ENCODE assay signal across 20 cellular contexts in genomic region chr17:12536021-12536420, GRCh38.
DNase-seq lines count a peak whose midpoint lies in the region; ATAC-seq and TF ChIP-seq lines count a peak whose summit lies in the region.
"Had no signal": no experiment of that assay in that cellular context is flagged by ENCODE, and none has a peak within 500 bp of the region (broad histone marks: within the 10 kb centered on the region; RNA-seq: fewer than 3 reads in every experiment).

No MANE protein-coding gene starts in this region.

- no peak overlapping the region for H3K4me2 ChIP-seq in hepatocyte
- H3K4me2 ChIP-seq: A549, KMS-11 had no signal

- H4K20me1 ChIP-seq in hepatocyte (ENCODE audit: insufficient read depth, poor library complexity, severe bottlenecking): no peaks in the 10 kb centered on the region

- no peaks in the 10 kb centered on the region for H3K27me3 ChIP-seq in RWPE2 (ENCODE audit: insufficient read depth, poor library complexity, severe bottlenecking)
- no peaks in the 10 kb centered on the region for H3K27me3 ChIP-seq in hepatocyte
- H3K27me3 ChIP-seq in stomach: no peaks in the 10 kb centered on the region
- H3K27me3 ChIP-seq: BE2C, Peyer's patch, SJSA1 had no signal

- H3K27ac Mint-ChIP-seq in WTC11: no peak overlapping the region

- H3K9me2 ChIP-seq in hepatocyte (replicated peaks; ENCODE audit: insufficient read depth): no peaks in the 10 kb centered on the region

- H3K79me2 ChIP-seq in hepatocyte: no peaks in the 10 kb centered on the region

- 0 out of 2 replicates have a peak, but pooled peaks cover 2% of the 10 kb centered on the region for H3K9me3 Mint-ChIP-seq in WTC11

- H3K27me3 Mint-ChIP-seq in WTC11 (ENCODE audit: low read depth): no peaks in the 10 kb centered on the region

- H3K27ac ChIP-seq in RWPE2 (ENCODE audit: poor library complexity, severe bottlenecking) (peak overlapping the region; percentile 60), hepatocyte (peak overlapping the region; percentile 71), stomach (peak overlapping the region; percentile 47 to 69 (median 58))
- H3K27ac ChIP-seq: A549, KMS-11, Peyer's patch, SJSA1 had no signal

- ATAC-seq in RWPE2 (ENCODE audit: low read depth): peak; percentile 49; the same call in 2 of the 3 replicates
- ATAC-seq in mucosa of descending colon: peak; percentile 69
- ATAC-seq in HG02571 (IDR thresholded peaks at IDR 0.05; ENCODE audit: unreplicated experiment): no peak
- no peak for ATAC-seq in WTC11

- H3K9me3 ChIP-seq in RWPE2 (ENCODE audit: severe bottlenecking) (peaks cover 2% of the 10 kb centered on the region), hepatocyte (ENCODE audit: low read depth) (no peaks in the 10 kb centered on the region), mucosa of descending colon (no peaks in the 10 kb centered on the region), stomach (no peaks in the 10 kb centered on the region)
- H3K9me3 ChIP-seq: A549, BE2C, Peyer's patch, SJSA1 had no signal

- peaks cover 9% of the 10 kb centered on the region for H3K4me1 ChIP-seq in RWPE2 (ENCODE audit: insufficient read depth, poor library complexity, severe bottlenecking)
- H3K4me1 ChIP-seq in hepatocyte (ENCODE audit: insufficient read depth): no peaks in the 10 kb centered on the region
- no peaks in the 10 kb centered on the region for H3K4me1 ChIP-seq in mucosa of descending colon (ENCODE audit: low read depth)
- peaks cover 3 to 24% (median 12%) of the 10 kb centered on the region in 4 donors for H3K4me1 ChIP-seq in stomach
- H3K4me1 ChIP-seq: BE2C, Peyer's patch had no signal

- no peak for TF ChIP-seq EP300 in stomach (IDR thresholded peaks at IDR 0.05)

- H3K4me3 Mint-ChIP-seq in WTC11: no peak overlapping the region

- peaks cover 19% of the 10 kb centered on the region for H3K4me1 Mint-ChIP-seq in WTC11

- H3K36me3 Mint-ChIP-seq in WTC11: no peaks in the 10 kb centered on the region

- intact Hi-C loops in mucosa of descending colon (cut with DNase I, micrococcal nuclease) (no loop called here), stomach (cut with DNase I; ENCODE audit: low total_unique reads) (no loop called here)

- TF ChIP-seq CTCF in RWPE2 (IDR thresholded peaks at IDR 0.05; ENCODE audit: poor library complexity, severe bottlenecking) (no peak), hepatocyte (IDR thresholded peaks at IDR 0.05; ENCODE audit: poor library complexity) (no peak), mucosa of descending colon (IDR thresholded peaks at IDR 0.05) (no peak), stomach (IDR thresholded peaks at IDR 0.05) (no peak), WTC11 (IDR thresholded peaks at IDR 0.05) (no peak)

- no peak overlapping the region for H2AFZ ChIP-seq in hepatocyte

- H3K36me3 ChIP-seq in RWPE2 (ENCODE audit: low read depth): no peaks in the 10 kb centered on the region
- H3K36me3 ChIP-seq in hepatocyte (replicated peaks; ENCODE audit: insufficient read depth, low read depth): no peaks in the 10 kb centered on the region
- no peaks in the 10 kb centered on the region for H3K36me3 ChIP-seq in mucosa of descending colon (ENCODE audit: low read depth)
- no peaks in the 10 kb centered on the region for H3K36me3 ChIP-seq in stomach
- H3K36me3 ChIP-seq: BE2C, Peyer's patch, SJSA1 had no signal

- DNase-seq in RWPE2 (ENCODE audit: low spot score) (no peak), hepatocyte (ENCODE audit: low spot score) (peak; percentile 54), mucosa of descending colon (no peak), stomach (peak; percentile 71), NCI-H1417 treated with DMSO at 0.1 percent for 48 hours (lab: John Stamatoyannopoulos, UW) (no peak), WTC11 (ENCODE audit: low spot score) (no peak)
- DNase-seq in activated naive CD4-positive, alpha-beta T cell treated with anti-CD3 and anti-CD28 coated beads, Interleukin-2, amount 50 U/mL, for 16 hours: no peak
- DNase-seq: BE2C, DMS79, H7, MV-4-11, NCI-H1694 treated with DMSO at 0.1 percent for 48 hours, NCI-H2081 treated with DMSO at 0.1 percent for 48 hours, NCI-H2171 treated with DMSO at 0.1 percent for 48 hours, NCI-H524 treated with DMSO at 0.1 percent for 48 hours, Peyer's patch had no signal

- H3K4me3 ChIP-seq in RWPE2 (ENCODE audit: severe bottlenecking) (no peak overlapping the region), hepatocyte (no peak overlapping the region), mucosa of descending colon (no peak overlapping the region), stomach (no peak overlapping the region)
- H3K4me3 ChIP-seq: A549, Peyer's patch, SJSA1 had no signal

- CTCF ChIA-PET in WTC11 (lab: Charles Lee): interaction anchor here (0.7 to 1.3 kb wide), 3 partner anchors 10 to 278 kb away, joined by 3 to 8 read pairs (median 7); partner anchors contain the start of gene MYOCD

- POLR2A ChIA-PET in WTC11 (lab: Charles Lee): no interaction called here

- 31% methylated on average over 3 of the region's 3 CpGs for WGBS in hepatocyte (ENCODE audit: low lambda C conversion rate, missing lambda C conversion rate)
- 16 to 35% (median 17%) methylated on average over 3 of the region's 3 CpGs for WGBS in stomach, 5 donors

- no peak for TF ChIP-seq POLR2A in stomach (IDR thresholded peaks at IDR 0.05)

TF ChIP-seq in WTC11, 78 proteins besides CTCF, POLR2A, EP300 and RAD21:
- no peak for TF ChIP-seq JUN (CRISPR knock-in tag; IDR thresholded peaks at IDR 0.05)
- TF ChIP-seq TCF7 (CRISPR knock-in tag; IDR thresholded peaks at IDR 0.05; ENCODE audit: low read depth): no peak
- TF ChIP-seq TP53 (CRISPR knock-in tag; IDR thresholded peaks at IDR 0.05): no peak
- no peak for TF ChIP-seq SOX15 (CRISPR knock-in tag; IDR thresholded peaks at IDR 0.05)
- TF ChIP-seq FOXJ3 (CRISPR knock-in tag; IDR thresholded peaks at IDR 0.05; ENCODE audit: borderline replicate concordance): no peak

Comparison
In these comparisons a context has a peak if more than half of its experiments do, and no peak if none do; other contexts are left out.
1. ATAC-seq: peak in RWPE2 (single experiment) and mucosa of descending colon (single experiment); none in HG02571 (single experiment) and WTC11 (single experiment).
2. DNase-seq: peak in hepatocyte (single experiment) and stomach (single experiment); none in RWPE2 (single experiment), mucosa of descending colon (0 of 3), NCI-H1417 treated with DMSO at 0.1 percent for 48 hours (single experiment), WTC11 (single experiment) and activated naive CD4-positive, alpha-beta T cell treated with anti-CD3 and anti-CD28 coated beads, Interleukin-2, amount 50 U/mL, for 16 hours (single experiment).
3. Peak in every context shown above with its lines, with median percentiles within 50 percentile points of each other: H3K27ac ChIP-seq.